19 cellular contexts compared by ENCODE assay signal in genomic region chr17:39706383-39706782, GRCh38. TPM values are rescaled to one million over a fixed set of nuclear protein-coding genes. Genes with fewer than 3 reads are reported as not detected.
DNase-seq lines count a peak whose midpoint lies in the region; ATAC-seq, FAIRE-seq and TF ChIP-seq lines count a peak whose summit lies in the region.
"Had no signal": no experiment of that assay in that cellular context is flagged by ENCODE, and none has a peak within 500 bp of the region (broad histone marks: within the 10 kb centered on the region; RNA-seq: fewer than 3 reads in every experiment).

No MANE protein-coding gene starts in this region.

- H3K4me1 ChIP-seq in H1 (replicated peaks in 1 of 4; ENCODE audit: control insufficient read depth in 3 of 4, insufficient read depth in 4 of 4, low read length in 3 of 4) (peaks cover 12 to 42% (median 25%) of the 10 kb centered on the region in 4 experiments), mucosa of rectum (ENCODE audit: control insufficient read depth in 2 of 2, insufficient read depth in 2 of 2, low read length in 2 of 2) (peaks cover 59 to 63% of the 10 kb centered on the region in 2 donors), transverse colon (peaks cover 38 to 64% (median 64%) of the 10 kb centered on the region in 4 donors)

- H3K36me3 ChIP-seq in H1 (ENCODE audit: control insufficient read depth in 2 of 4, insufficient read depth in 4 of 4, low read length in 3 of 4): peaks cover 18 to 48% (median 38%) of the 10 kb centered on the region in 4 experiments
- H3K36me3 ChIP-seq in mucosa of rectum (ENCODE audit: control insufficient read depth in 2 of 2, insufficient read depth in 2 of 2, low read length in 2 of 2): peaks cover 34 to 37% of the 10 kb centered on the region in 2 donors
- peaks cover 0 to 21% (median 3%) of the 10 kb centered on the region in 4 donors for H3K36me3 ChIP-seq in transverse colon

- no peaks in the 10 kb centered on the region for H3K27me3 ChIP-seq in H1 (replicated peaks in 1 of 4; ENCODE audit: control insufficient read depth in 3 of 4, extremely low read depth in 1 of 4, insufficient read depth in 3 of 4, low read length in 3 of 4)
- H3K27me3 ChIP-seq in mucosa of rectum (ENCODE audit: control insufficient read depth in 2 of 2, insufficient read depth in 2 of 2, low read length in 2 of 2): no peaks in the 10 kb centered on the region
- no peaks in the 10 kb centered on the region for H3K27me3 ChIP-seq in transverse colon

- no peaks in the 10 kb centered on the region for H3K36me3 Mint-ChIP-seq in activated CD8-positive, alpha-beta T cell treated with anti-CD3 and anti-CD28 coated beads, Interleukin-2, amount 10 ng/mL, durations not matched to agents 7 days and 5 days (ENCODE audit: low read depth)
- H3K36me3 Mint-ChIP-seq in activated CD8-positive, alpha-beta T cell treated with anti-CD3 and anti-CD28 coated beads for 36 hours (ENCODE audit: low read depth): no peaks in the 10 kb centered on the region

- H3K4me1 Mint-ChIP-seq in activated CD8-positive, alpha-beta T cell treated with anti-CD3 and anti-CD28 coated beads, Interleukin-2, amount 10 ng/mL, durations not matched to agents 7 days and 5 days (ENCODE audit: low read depth): peaks cover 12% of the 10 kb centered on the region
- peaks cover 11% of the 10 kb centered on the region for H3K4me1 Mint-ChIP-seq in activated CD8-positive, alpha-beta T cell treated with anti-CD3 and anti-CD28 coated beads for 36 hours (ENCODE audit: low read depth)

- no peak overlapping the region for H2BK20ac ChIP-seq in H1 (ENCODE audit: low read length)

- CTCF ChIA-PET in activated CD8-positive, alpha-beta T cell treated with anti-CD3 and anti-CD28 coated beads, Interleukin-2, amount 10 ng/mL, durations not matched to agents 7 days and 5 days (lab: Charles Lee): interaction anchor here (1.6 kb wide), 2 partner anchors 72 to 84 kb away, joined by 4 to 8 read pairs; no protein-coding TSS in a partner anchor
- CTCF ChIA-PET in activated CD8-positive, alpha-beta T cell treated with anti-CD3 and anti-CD28 coated beads for 36 hours (lab: Charles Lee): no interaction called here
- CTCF ChIA-PET in H1 (lab: Charles Lee; ENCODE audit: partially characterized antibody): interaction anchor here (0.8 to 52.4 kb wide), 4 partner anchors 9 to 72 kb away, joined by 3 to 1885 read pairs (median 10); partner anchors contain the start of genes MIEN1, PPP1R1B and STARD3

- H4K20me1 ChIP-seq in H1 (replicated peaks in 1 of 2; ENCODE audit: control insufficient read depth in 1 of 2, insufficient read depth in 2 of 2, low read length in 2 of 2): peaks cover 29 to 40% of the 10 kb centered on the region in 2 experiments

- no peak overlapping the region for H2AK5ac ChIP-seq in H1 (ENCODE audit: low read depth, low read length)

- H2BK5ac ChIP-seq in H1 (ENCODE audit: low read depth, low read length): peak overlapping the region; percentile 67; the same call in 1 of the 2 replicates

- no peaks in the 10 kb centered on the region for H3K9me3 Mint-ChIP-seq in activated CD8-positive, alpha-beta T cell treated with anti-CD3 and anti-CD28 coated beads, Interleukin-2, amount 10 ng/mL, durations not matched to agents 7 days and 5 days (ENCODE audit: insufficient read depth)
- H3K9me3 Mint-ChIP-seq in activated CD8-positive, alpha-beta T cell treated with anti-CD3 and anti-CD28 coated beads for 36 hours: no peaks in the 10 kb centered on the region
- H3K9me3 Mint-ChIP-seq: activated naive CD8-positive, alpha-beta T cell treated with anti-CD3 and anti-CD28 coated beads, Interleukin-2, amount 50 U/mL, for 24 hours; activated T-cell treated with anti-CD3 and anti-CD28 coated beads, Interleukin-2, amount 50 U/mL, for 72 hours; CD4-positive, alpha-beta T cell had no signal

- FAIRE-seq in H1 (lab: Jason Lieb, UNC): no peak

- peak overlapping the region; percentile 76 for H3K27ac Mint-ChIP-seq in activated CD8-positive, alpha-beta T cell treated with anti-CD3 and anti-CD28 coated beads, Interleukin-2, amount 10 ng/mL, durations not matched to agents 7 days and 5 days
- H3K27ac Mint-ChIP-seq in activated CD8-positive, alpha-beta T cell treated with anti-CD3 and anti-CD28 coated beads for 36 hours: no peak overlapping the region
- H3K27ac Mint-ChIP-seq: activated naive CD8-positive, alpha-beta T cell treated with anti-CD3 and anti-CD28 coated beads, Interleukin-2, amount 50 U/mL, for 24 hours; CD4-positive, alpha-beta T cell had no signal

- no peak for TF ChIP-seq CTCF in activated CD8-positive, alpha-beta T cell treated with anti-CD3 and anti-CD28 coated beads for 36 hours (IDR thresholded peaks at IDR 0.05)
- no peak for TF ChIP-seq CTCF in H1 (IDR thresholded peaks at IDR 0.05; ENCODE audit: control extremely low read depth in 1 of 3, insufficient read depth in 1 of 3, low read depth in 1 of 3, low read length in 3 of 3)
- no peak for TF ChIP-seq CTCF in transverse colon (IDR thresholded peaks at IDR 0.05)

- no peak overlapping the region for H2BK120ac ChIP-seq in H1 (replicated peaks; ENCODE audit: low read depth, low read length)

- in situ Hi-C loops in transverse colon (cut with MboI; ENCODE audit: low pct_ligation_motif_present in 1 of 4, low pct_unique_long_range_greater_than_20kb in 1 of 4, low sequenced_read_pairs in 3 of 4): no loop called here

- H3K27me3 Mint-ChIP-seq in activated CD8-positive, alpha-beta T cell treated with anti-CD3 and anti-CD28 coated beads, Interleukin-2, amount 10 ng/mL, durations not matched to agents 7 days and 5 days (ENCODE audit: low read depth): peaks cover 4% of the 10 kb centered on the region
- peaks cover 6% of the 10 kb centered on the region for H3K27me3 Mint-ChIP-seq in activated CD8-positive, alpha-beta T cell treated with anti-CD3 and anti-CD28 coated beads for 36 hours

- no peak for TF ChIP-seq EP300 in H1 (IDR thresholded peaks at IDR 0.05; ENCODE audit: borderline replicate concordance in 1 of 2, low read depth in 2 of 2, low read length in 2 of 2)
- no peak for TF ChIP-seq EP300 in transverse colon (IDR thresholded peaks at IDR 0.05; ENCODE audit: low read depth)

- peaks cover 4% of the 10 kb centered on the region; the same call in 1 of the 2 replicates for H3K23me2 ChIP-seq in H1 (ENCODE audit: low read depth, low read length)

- no peak overlapping the region for H3K4me3 ChIP-seq in H1 (ENCODE audit: extremely low read depth in 1 of 4, insufficient read depth in 2 of 4, low read depth in 3 of 4, low read length in 4 of 4)
- peak overlapping the region; percentile 39 to 44 for H3K4me3 ChIP-seq in mucosa of rectum (ENCODE audit: low read length in 2 of 2)
- peak overlapping the region in 1 of 4 donors; percentile 6 for H3K4me3 ChIP-seq in transverse colon

- no peak overlapping the region for H3K18ac ChIP-seq in H1 (ENCODE audit: extremely low read depth, low read length)

- H3K56ac ChIP-seq in H1 (replicated peaks; ENCODE audit: insufficient read length, low read depth, low read length): no peak overlapping the region

- H3K4ac ChIP-seq in H1 (replicated peaks; ENCODE audit: insufficient read length, low read depth, low read length): no peak overlapping the region

- H2AFZ ChIP-seq in H1 (ENCODE audit: low read length): no peak overlapping the region

- H4K5ac ChIP-seq in H1 (ENCODE audit: insufficient read length, low read depth, low read length): no peak overlapping the region

- POLR2A ChIA-PET in activated CD8-positive, alpha-beta T cell treated with anti-CD3 and anti-CD28 coated beads, Interleukin-2, amount 10 ng/mL, durations not matched to agents 7 days and 5 days (lab: Charles Lee): interaction anchor here (1.5 kb wide), 1 partner anchor 24 kb away, joined by 6 read pairs; the partner anchor contains the start of gene MIEN1
- POLR2A ChIA-PET in activated CD8-positive, alpha-beta T cell treated with anti-CD3 and anti-CD28 coated beads for 36 hours (lab: Charles Lee): no interaction called here
- POLR2A ChIA-PET in H1 (lab: Charles Lee; ENCODE audit: partially characterized antibody): interaction anchor here (1.0 to 38.1 kb wide), 5 partner anchors 9 to 31 kb away, joined by 4 to 708 read pairs (median 23); partner anchors contain the start of genes PGAP3, PNMT and TCAP

- no peak overlapping the region for H3K4me3 Mint-ChIP-seq in activated CD8-positive, alpha-beta T cell treated with anti-CD3 and anti-CD28 coated beads, Interleukin-2, amount 10 ng/mL, durations not matched to agents 7 days and 5 days
- no peak overlapping the region for H3K4me3 Mint-ChIP-seq in activated CD8-positive, alpha-beta T cell treated with anti-CD3 and anti-CD28 coated beads for 36 hours
- H3K4me3 Mint-ChIP-seq: activated naive CD8-positive, alpha-beta T cell treated with anti-CD3 and anti-CD28 coated beads, Interleukin-2, amount 50 U/mL, for 24 hours; activated T-cell treated with anti-CD3 and anti-CD28 coated beads, Interleukin-2, amount 50 U/mL, for 72 hours; CD4-positive, alpha-beta T cell had no signal

- no peak for TF ChIP-seq POLR2A in H1 (IDR thresholded peaks at IDR 0.05; ENCODE audit: control extremely low read depth in 1 of 2, low read depth in 2 of 2, low read length in 2 of 2)
- TF ChIP-seq POLR2A in transverse colon (IDR thresholded peaks at IDR 0.05): no peak

- no peak overlapping the region for H3K23ac ChIP-seq in H1 (ENCODE audit: insufficient read length)

- H4K8ac ChIP-seq in H1 (ENCODE audit: extremely low read depth, insufficient read depth, low read length): no peak overlapping the region; the same call in 1 of the 2 replicates

- no peak overlapping the region for H3K14ac ChIP-seq in H1 (ENCODE audit: insufficient read length)

- H2BK15ac ChIP-seq in H1 (ENCODE audit: low read length): no peak overlapping the region

- H3K9me3 ChIP-seq in H1 (ENCODE audit: insufficient read depth in 2 of 2, low read depth in 1 of 2, low read length in 1 of 2): no peaks in the 10 kb centered on the region
- no peaks in the 10 kb centered on the region for H3K9me3 ChIP-seq in mucosa of rectum (ENCODE audit: control insufficient read depth in 2 of 2, low read length in 2 of 2)
- no peaks in the 10 kb centered on the region for H3K9me3 ChIP-seq in transverse colon

- no peak for DNase-seq in activated CD8-positive, alpha-beta T cell treated with anti-CD3 and anti-CD28 coated beads, Interleukin-2, amount 10 ng/mL, durations not matched to agents 7 days and 5 days
- no peak for DNase-seq in activated CD8-positive, alpha-beta T cell treated with anti-CD3 and anti-CD28 coated beads for 36 hours
- DNase-seq in H1 (ENCODE audit: low read depth in 1 of 2, low spot score in 2 of 2) (no peak), transverse colon (no peak), cortex of kidney (lab: John Stamatoyannopoulos, UW) (no peak), activated T-cell treated with anti-CD3 and anti-CD28 coated beads for 4 hours (no peak)
- DNase-seq: activated CD4-positive, alpha-beta T cell treated with anti-CD3 and anti-CD28 coated beads, Interleukin-2, amount 50 U/mL, for 4 hours; activated naive CD8-positive, alpha-beta T cell treated with anti-CD3 and anti-CD28 coated beads, Interleukin-2, amount 50 U/mL, for 24 hours; activated T-cell treated with anti-CD3 and anti-CD28 coated beads, Interleukin-2, amount 50 U/mL, for 72 hours; NCI-H1930 had no signal

- peaks cover 22% of the 10 kb centered on the region for H3K79me1 ChIP-seq in H1 (ENCODE audit: low read depth, low read length)

- intact Hi-C loops in activated CD8-positive, alpha-beta T cell treated with anti-CD3 and anti-CD28 coated beads for 36 hours (cut with micrococcal nuclease): no loop called here
- intact Hi-C loops in transverse colon (cut with DNase I; ENCODE audit: low total_unique reads): no loop called here

- no peak for TF ChIP-seq RAD21 in H1 (IDR thresholded peaks at IDR 0.05 in 1 of 2, conservative IDR thresholded peaks at IDR 0.05 in 1 of 2; ENCODE audit: low read depth in 2 of 2, low read length in 2 of 2)

- no peak overlapping the region for H4K91ac ChIP-seq in H1 (replicated peaks; ENCODE audit: insufficient read length, low read length)

- H3K9ac ChIP-seq in H1 (replicated peaks in 1 of 4; ENCODE audit: extremely low read depth in 1 of 4, low read depth in 3 of 4, low read length in 3 of 4): no peak overlapping the region
- H3K9ac ChIP-seq in mucosa of rectum (ENCODE audit: low read depth in 1 of 2, low read length in 2 of 2): peak overlapping the region; percentile 47 to 65

- H3K79me2 ChIP-seq in H1 (ENCODE audit: control insufficient read depth in 1 of 2, insufficient read depth in 2 of 2, low read length in 2 of 2): peaks cover 33 to 86% of the 10 kb centered on the region in 2 experiments

- H3K4me2 ChIP-seq in H1 (ENCODE audit: insufficient read depth in 1 of 2, low read depth in 2 of 2, low read length in 2 of 2): no peak overlapping the region

- ATAC-seq in activated CD8-positive, alpha-beta T cell treated with anti-CD3 and anti-CD28 coated beads, Interleukin-2, amount 10 ng/mL, durations not matched to agents 7 days and 5 days: no peak
- ATAC-seq in activated CD8-positive, alpha-beta T cell treated with anti-CD3 and anti-CD28 coated beads for 36 hours: no peak
- no peak for ATAC-seq in GM19328 (IDR thresholded peaks at IDR 0.05; ENCODE audit: unreplicated experiment)
- ATAC-seq: activated naive CD8-positive, alpha-beta T cell treated with anti-CD3 and anti-CD28 coated beads, Interleukin-2, amount 50 U/mL, for 24 hours had no signal

- no peak overlapping the region for H2BK12ac ChIP-seq in H1 (ENCODE audit: low read depth, low read length)

- 83% methylated on average over 8 of the region's 8 CpGs; no CpG with 5 or more reads in 1 of the 2 experiments for WGBS in H1 (ENCODE audit: extremely low coverage in 1 of 2, insufficient coverage in 1 of 2, insufficient read length in 1 of 2, insufficient replicate concordance in 2 of 2, low coverage in 1 of 2, low lambda C conversion rate in 2 of 2, missing lambda C conversion rate in 1 of 2), 2 experiments
- 45% methylated on average over 7 of the region's 8 CpGs; no CpG with 5 or more reads in 1 of the 2 donors for WGBS in transverse colon (ENCODE audit: low coverage in 1 of 2), 2 donors

- H3K27ac ChIP-seq in H1 (ENCODE audit: low read depth, low read length) (no peak overlapping the region), mucosa of rectum (ENCODE audit: low read depth in 2 of 2, low read length in 2 of 2) (peak overlapping the region; percentile 89 to 95), transverse colon (peak overlapping the region; percentile 83 to 92 (median 90))

RNA-seq across cellular contexts. Expression of gene ERBB2, which starts 6.5 kb away (rescaled TPM):
- total RNA-seq in activated CD8-positive, alpha-beta T cell treated with anti-CD3 and anti-CD28 coated beads, Interleukin-2, amount 10 ng/mL, durations not matched to agents 7 days and 5 days: 1 to 10 TPM; 2.1 to 3.0 TPM
- total RNA-seq in activated CD8-positive, alpha-beta T cell treated with anti-CD3 and anti-CD28 coated beads for 36 hours: 1 to 10 TPM; 5.2 TPM
- total RNA-seq in H1 (2021; fragmentation: NEBNext Ultra II Directional; extraction: Animal tissue kit (Norgen Biotek cat#: 25700)): 394 and 403 TPM in 2 replicates
- polyA plus RNA-seq in H1 (2011; rRNA removed): 183 and 278 TPM in 2 replicates
- 174 TPM for polyA plus RNA-seq in H1 (2011; cell fraction: cytosol; rRNA removed)
- 329 TPM for polyA plus RNA-seq in H1 (2011; cell fraction: nucleus; rRNA removed)
- polyA plus RNA-seq in H1 (2012, experiment 1 of 2): 181 to 248 TPM (median 223 TPM) in 4 replicates
- polyA plus RNA-seq in H1 (2012, experiment 2 of 2): 260 TPM
- 199 TPM for polyA plus RNA-seq in H1 (2013, experiment 1 of 2)
- 211 TPM for polyA plus RNA-seq in H1 (2013, experiment 2 of 2)
- 255 and 261 TPM in 2 replicates for polyA minus RNA-seq in H1 (2011; rRNA and poly(A)+ RNA removed)
- polyA minus RNA-seq in H1 (2011; cell fraction: cytosol; rRNA and poly(A)+ RNA removed): 264 TPM
- polyA minus RNA-seq in H1 (2011; cell fraction: nucleus; rRNA and poly(A)+ RNA removed): 204 TPM
- total RNA-seq in transverse colon: 100 to 1,000 TPM; 175 to 439 (median 234) TPM

RNA-seq across cellular contexts. Expression of gene PGAP3, which starts 18.5 kb away (rescaled TPM):
- total RNA-seq in activated CD8-positive, alpha-beta T cell treated with anti-CD3 and anti-CD28 coated beads, Interleukin-2, amount 10 ng/mL, durations not matched to agents 7 days and 5 days: 10 to 100 TPM; 12.3 to 14.7 TPM
- 1 to 10 TPM; 6.4 to 7.4 TPM for total RNA-seq in activated CD8-positive, alpha-beta T cell treated with anti-CD3 and anti-CD28 coated beads for 36 hours
- total RNA-seq in H1 (2021; fragmentation: NEBNext Ultra II Directional; extraction: Animal tissue kit (Norgen Biotek cat#: 25700)): 18.5 and 21.0 TPM in 2 replicates
- 30.7 and 32.2 TPM in 2 replicates for polyA plus RNA-seq in H1 (2011; rRNA removed)
- 26.7 TPM for polyA plus RNA-seq in H1 (2011; cell fraction: cytosol; rRNA removed)
- polyA plus RNA-seq in H1 (2011; cell fraction: nucleus; rRNA removed): 97.3 TPM
- 16.4 to 26.1 TPM (median 23.6 TPM) in 4 replicates for polyA plus RNA-seq in H1 (2012, experiment 1 of 2)
- polyA plus RNA-seq in H1 (2012, experiment 2 of 2): 17.3 TPM
- polyA plus RNA-seq in H1 (2013, experiment 1 of 2): 16.2 TPM
- 14.6 TPM for polyA plus RNA-seq in H1 (2013, experiment 2 of 2)
- polyA minus RNA-seq in H1 (2011; rRNA and poly(A)+ RNA removed): 28.0 and 33.0 TPM in 2 replicates
- 11.7 TPM for polyA minus RNA-seq in H1 (2011; cell fraction: cytosol; rRNA and poly(A)+ RNA removed)
- polyA minus RNA-seq in H1 (2011; cell fraction: nucleus; rRNA and poly(A)+ RNA removed): 13.7 TPM
- 10 to 100 TPM; 19.9 to 82.6 (median 46.2) TPM for total RNA-seq in transverse colon

RNA-seq across cellular contexts. Expression of gene MIEN1, which starts 23.9 kb away (rescaled TPM):
- total RNA-seq in activated CD8-positive, alpha-beta T cell treated with anti-CD3 and anti-CD28 coated beads, Interleukin-2, amount 10 ng/mL, durations not matched to agents 7 days and 5 days: 10 to 100 TPM; 44.0 to 44.6 TPM
- total RNA-seq in activated CD8-positive, alpha-beta T cell treated with anti-CD3 and anti-CD28 coated beads for 36 hours: 10 to 100 TPM; 32.5 to 34.0 TPM
- total RNA-seq in H1 (2021; fragmentation: NEBNext Ultra II Directional; extraction: Animal tissue kit (Norgen Biotek cat#: 25700)): 29.6 and 30.0 TPM in 2 replicates
- 54.9 and 57.9 TPM in 2 replicates for polyA plus RNA-seq in H1 (2011; rRNA removed)
- 54.6 TPM for polyA plus RNA-seq in H1 (2011; cell fraction: cytosol; rRNA removed)
- polyA plus RNA-seq in H1 (2011; cell fraction: nucleus; rRNA removed): 42.7 TPM
- 37.9 to 58.0 TPM (median 50.9 TPM) in 4 replicates for polyA plus RNA-seq in H1 (2012, experiment 1 of 2)
- polyA plus RNA-seq in H1 (2012, experiment 2 of 2): 59.0 TPM
- 49.1 TPM for polyA plus RNA-seq in H1 (2013, experiment 1 of 2)
- polyA plus RNA-seq in H1 (2013, experiment 2 of 2): 49.1 TPM
- 20.0 and 21.9 TPM in 2 replicates for polyA minus RNA-seq in H1 (2011; rRNA and poly(A)+ RNA removed)
- polyA minus RNA-seq in H1 (2011; cell fraction: cytosol; rRNA and poly(A)+ RNA removed): 19.7 TPM
- 24.2 TPM for polyA minus RNA-seq in H1 (2011; cell fraction: nucleus; rRNA and poly(A)+ RNA removed)
- total RNA-seq in transverse colon: 100 to 1,000 TPM in 3 of 4 donors, 10 to 100 TPM in 1; 99.3 to 215 (median 109) TPM

RNA-seq across cellular contexts. Expression of gene GRB7, which starts 31.4 kb away (rescaled TPM):
- total RNA-seq in activated CD8-positive, alpha-beta T cell treated with anti-CD3 and anti-CD28 coated beads, Interleukin-2, amount 10 ng/mL, durations not matched to agents 7 days and 5 days: under 1 TPM in 1 of 2 experiments, not detected in 1; 0.37 TPM
- total RNA-seq in activated CD8-positive, alpha-beta T cell treated with anti-CD3 and anti-CD28 coated beads for 36 hours: 1 to 10 TPM in 1 of 2 experiments, not detected in 1; 1.2 TPM
- total RNA-seq in H1 (2021; fragmentation: NEBNext Ultra II Directional; extraction: Animal tissue kit (Norgen Biotek cat#: 25700)): 30.9 and 32.2 TPM in 2 replicates
- polyA plus RNA-seq in H1 (2011; rRNA removed): 41.5 and 61.7 TPM in 2 replicates
- 33.0 TPM for polyA plus RNA-seq in H1 (2011; cell fraction: cytosol; rRNA removed)
- polyA plus RNA-seq in H1 (2011; cell fraction: nucleus; rRNA removed): 110 TPM
- 31.1 to 38.6 TPM (median 35.7 TPM) in 4 replicates for polyA plus RNA-seq in H1 (2012, experiment 1 of 2)
- polyA plus RNA-seq in H1 (2012, experiment 2 of 2): 33.5 TPM
- polyA plus RNA-seq in H1 (2013, experiment 1 of 2): 26.5 TPM
- polyA plus RNA-seq in H1 (2013, experiment 2 of 2): 24.6 TPM
- polyA minus RNA-seq in H1 (2011; rRNA and poly(A)+ RNA removed): 25.6 and 31.4 TPM in 2 replicates
- polyA minus RNA-seq in H1 (2011; cell fraction: cytosol; rRNA and poly(A)+ RNA removed): 25.5 TPM
- 36.4 TPM for polyA minus RNA-seq in H1 (2011; cell fraction: nucleus; rRNA and poly(A)+ RNA removed)
- 10 to 100 TPM; 25.9 to 44.5 (median 32.3) TPM for total RNA-seq in transverse colon
- total RNA-seq: CD4-positive, alpha-beta T cell; glomerular endothelial cell; M059J; posterior vena cava had no signal

RNA-seq across cellular contexts. Expression of gene PNMT, which starts 38.1 kb away (rescaled TPM):
- not detected for total RNA-seq in activated CD8-positive, alpha-beta T cell treated with anti-CD3 and anti-CD28 coated beads, Interleukin-2, amount 10 ng/mL, durations not matched to agents 7 days and 5 days
- under 1 TPM in 1 of 2 experiments, not detected in 1; 0.40 TPM for total RNA-seq in activated CD8-positive, alpha-beta T cell treated with anti-CD3 and anti-CD28 coated beads for 36 hours
- total RNA-seq in H1 (2021; fragmentation: NEBNext Ultra II Directional; extraction: Animal tissue kit (Norgen Biotek cat#: 25700)): 4.4 and 5.6 TPM in 2 replicates
- polyA plus RNA-seq in H1 (2011; rRNA removed): 10.5 and 10.9 TPM in 2 replicates
- polyA plus RNA-seq in H1 (2011; cell fraction: cytosol; rRNA removed): 8.1 TPM
- 10.0 TPM for polyA plus RNA-seq in H1 (2011; cell fraction: nucleus; rRNA removed)
- polyA plus RNA-seq in H1 (2012, experiment 1 of 2): 4.3 to 8.6 TPM (median 7.6 TPM) in 4 replicates
- polyA plus RNA-seq in H1 (2012, experiment 2 of 2): 5.6 TPM
- 3.4 TPM for polyA plus RNA-seq in H1 (2013, experiment 1 of 2)
- polyA plus RNA-seq in H1 (2013, experiment 2 of 2): 3.4 TPM
- 0.95 and 1.4 TPM in 2 replicates for polyA minus RNA-seq in H1 (2011; rRNA and poly(A)+ RNA removed)
- 4.9 TPM for polyA minus RNA-seq in H1 (2011; cell fraction: cytosol; rRNA and poly(A)+ RNA removed)
- polyA minus RNA-seq in H1 (2011; cell fraction: nucleus; rRNA and poly(A)+ RNA removed): 1.7 TPM
- total RNA-seq in transverse colon: 10 to 100 TPM in 1 of 4 donors, 1 to 10 TPM in 2, under 1 TPM in 1; 0.80 to 48.3 (median 1.3) TPM
- total RNA-seq: A172, glomerular endothelial cell, M059J, NCI-H460, SK-MEL-5 had no signal

Comparison
In these comparisons a context has a peak if more than half of its experiments do, and no peak if none do; other contexts are left out.
1. H3K4me3 ChIP-seq: peak in mucosa of rectum (2 of 2); none in H1 (0 of 4).
2. H3K9ac ChIP-seq: peak in mucosa of rectum (2 of 2); none in H1 (0 of 4).
3. RNA of gene ERBB2, which starts 6.5 kb away (total RNA-seq): 394 to 403 TPM in H1 and 175 to 439 TPM in transverse colon; 5.2 TPM in activated CD8-positive, alpha-beta T cell treated with anti-CD3 and anti-CD28 coated beads for 36 hours and 2.1 to 3.0 TPM in activated CD8-positive, alpha-beta T cell treated with anti-CD3 and anti-CD28 coated beads, Interleukin-2, amount 10 ng/mL, durations not matched to agents 7 days and 5 days; every median in the first group is over 10 times any median in the second.